13 cellular contexts compared by ENCODE assay signal in genomic region chr9:108743901-108744371, GRCh38.
A peak's percentile ranks its signal among the peaks of the same experiment; 100 is the strongest.
DNase-seq lines count a peak whose midpoint lies in the region; ATAC-seq and TF ChIP-seq lines count a peak whose summit lies in the region.
"Had no signal": no experiment of that assay in that cellular context is flagged by ENCODE, and none has a peak within 500 bp of the region (broad histone marks: within the 10 kb centered on the region; RNA-seq: fewer than 3 reads in every experiment).

No MANE protein-coding gene starts in this region.

- no peak overlapping the region for H2AFZ ChIP-seq in mesenchymal stem cell (ENCODE audit: low read depth, low read length)

- no peak overlapping the region for H3K4me3 ChIP-seq in HFF-Myc (replicated peaks; ENCODE audit: low read depth, low read length)
- H3K4me3 ChIP-seq in mesenchymal stem cell (ENCODE audit: insufficient read depth in 1 of 2, low read depth in 1 of 2, low read length in 2 of 2) = no peak overlapping the region
- H3K4me3 ChIP-seq: dorsolateral prefrontal cortex had no signal

- no peak overlapping the region for H2BK15ac ChIP-seq in mesenchymal stem cell (ENCODE audit: low read depth, poor library complexity, severe bottlenecking)

- no peak overlapping the region for H2BK12ac ChIP-seq in mesenchymal stem cell (ENCODE audit: low read length in 2 of 2)

- H3K27me3 ChIP-seq in mesenchymal stem cell (ENCODE audit: control insufficient read depth in 1 of 2, insufficient read depth in 1 of 2, low read length in 2 of 2) = no peaks in the 10 kb centered on the region
- H3K27me3 ChIP-seq: dorsolateral prefrontal cortex had no signal

- no peaks in the 10 kb centered on the region for H3K36me3 ChIP-seq in mesenchymal stem cell (ENCODE audit: control insufficient read depth in 1 of 2, insufficient read depth in 2 of 2, low read depth in 1 of 2, low read length in 2 of 2)

- H3K4ac ChIP-seq in mesenchymal stem cell (ENCODE audit: low read depth in 1 of 2, low read length in 2 of 2) = no peak overlapping the region

- TF ChIP-seq CTCF in HFF-Myc (IDR thresholded peaks at IDR 0.05; ENCODE audit: low read depth, low read length, missing control alignments) = no peak

- WGBS in mesenchymal stem cell = 65% methylated on average over 6 of the region's 6 CpGs

- no peak overlapping the region for H2BK120ac ChIP-seq in mesenchymal stem cell (ENCODE audit: low read depth, low read length)

- H3K18ac ChIP-seq in mesenchymal stem cell (ENCODE audit: low read depth in 1 of 2, low read length in 2 of 2) = no peak overlapping the region

- DNase-seq in AG20443 (ENCODE audit: low spot score) (peak; percentile 57), HFF-Myc (ENCODE audit: extremely low read depth, low read depth) (peak; percentile 33), astrocyte of the hippocampus (ENCODE audit: low read depth, low spot score) (peak; percentile 57), mesenchymal stem cell (no peak), left lobe of liver (ENCODE audit: low spot score) (no peak)
- DNase-seq in activated naive CD4-positive, alpha-beta T cell treated with anti-CD3 and anti-CD28 coated beads, Interleukin-2, amount 50 U/mL, for 72 hours (ENCODE audit: low spot score in 2 of 2) = no peak
- no peak for DNase-seq in activated effector memory CD4-positive, alpha-beta T cell treated with Interleukin-2 at 50 U/mL for 16 hours
- DNase-seq: activated CD4-positive, alpha-beta T cell treated with anti-CD3 and anti-CD28 coated beads, Interleukin-2, amount 50 U/mL, for 1 hour; activated naive CD4-positive, alpha-beta T cell treated with anti-CD3 and anti-CD28 coated beads for 36 hours; dorsolateral prefrontal cortex; RPMI8226; stimulated activated CD4-positive, alpha-beta T cell treated with anti-CD3 and anti-CD28 coated beads, Interleukin-4, amount 100 ng/mL, for 1 hour had no signal

- peaks cover 8% of the 10 kb centered on the region for H3K4me1 ChIP-seq in mesenchymal stem cell (ENCODE audit: control insufficient read depth, insufficient read depth, low read depth, low read length)

- H3K27ac ChIP-seq in mesenchymal stem cell (ENCODE audit: low read length, poor library complexity, severe bottlenecking) = no peak overlapping the region

- H3K9ac ChIP-seq in mesenchymal stem cell (ENCODE audit: low read length) = no peak overlapping the region

- H3K27ac Mint-ChIP-seq in activated naive CD4-positive, alpha-beta T cell treated with anti-CD3 and anti-CD28 coated beads, Interleukin-2, amount 50 U/mL, for 72 hours = no peak overlapping the region
- H3K27ac Mint-ChIP-seq: activated naive CD4-positive, alpha-beta T cell treated with anti-CD3 and anti-CD28 coated beads for 36 hours had no signal

- H3K9me3 ChIP-seq in mesenchymal stem cell (ENCODE audit: control insufficient read depth, low read length) = no peaks in the 10 kb centered on the region

- H3K4me2 ChIP-seq in mesenchymal stem cell (ENCODE audit: low read length, poor library complexity, severe bottlenecking) = peak overlapping the region; percentile 36

- H3K23ac ChIP-seq in mesenchymal stem cell (ENCODE audit: low read length in 2 of 2) = no peak overlapping the region

- no peaks in the 10 kb centered on the region for H3K79me1 ChIP-seq in mesenchymal stem cell (replicated peaks; ENCODE audit: low read length, poor library complexity, severe bottlenecking)

- peak overlapping the region in 1 of 2 experiments; percentile 44 for H3K14ac ChIP-seq in mesenchymal stem cell (ENCODE audit: low read length in 2 of 2)

- no peak overlapping the region for H2BK5ac ChIP-seq in mesenchymal stem cell (ENCODE audit: low read depth, low read length, poor library complexity, severe bottlenecking)

- H3K36me3 Mint-ChIP-seq in activated naive CD4-positive, alpha-beta T cell treated with anti-CD3 and anti-CD28 coated beads, Interleukin-2, amount 50 U/mL, for 72 hours = no peaks in the 10 kb centered on the region

- no peak overlapping the region for H2AK5ac ChIP-seq in mesenchymal stem cell (ENCODE audit: low read length, severe bottlenecking)

- H4K91ac ChIP-seq in mesenchymal stem cell (ENCODE audit: low read length) = no peak overlapping the region

- H4K8ac ChIP-seq in mesenchymal stem cell (ENCODE audit: low read length) = no peak overlapping the region

- no peaks in the 10 kb centered on the region for H3K9me3 Mint-ChIP-seq in activated naive CD4-positive, alpha-beta T cell treated with anti-CD3 and anti-CD28 coated beads, Interleukin-2, amount 50 U/mL, for 72 hours
- H3K9me3 Mint-ChIP-seq: activated naive CD4-positive, alpha-beta T cell treated with anti-CD3 and anti-CD28 coated beads for 36 hours had no signal

- ATAC-seq in GM21381 (IDR thresholded peaks at IDR 0.05; ENCODE audit: unreplicated experiment) = no peak
- no peak for ATAC-seq in activated naive CD4-positive, alpha-beta T cell treated with anti-CD3 and anti-CD28 coated beads, Interleukin-2, amount 50 U/mL, for 72 hours
- ATAC-seq in left lobe of liver = no peak

Comparison
In these comparisons a context has a peak if more than half of its experiments do, and no peak if none do; other contexts are left out.
1. DNase-seq: peak in AG20443 (single experiment), HFF-Myc (single experiment) and astrocyte of the hippocampus (single experiment); none in mesenchymal stem cell (single experiment), activated naive CD4-positive, alpha-beta T cell treated with anti-CD3 and anti-CD28 coated beads, Interleukin-2, amount 50 U/mL, for 72 hours (0 of 2), activated effector memory CD4-positive, alpha-beta T cell treated with Interleukin-2 at 50 U/mL for 16 hours (single experiment) and left lobe of liver (single experiment).